15 cellular contexts compared by ENCODE assay signal in the genomic region with DNA sequence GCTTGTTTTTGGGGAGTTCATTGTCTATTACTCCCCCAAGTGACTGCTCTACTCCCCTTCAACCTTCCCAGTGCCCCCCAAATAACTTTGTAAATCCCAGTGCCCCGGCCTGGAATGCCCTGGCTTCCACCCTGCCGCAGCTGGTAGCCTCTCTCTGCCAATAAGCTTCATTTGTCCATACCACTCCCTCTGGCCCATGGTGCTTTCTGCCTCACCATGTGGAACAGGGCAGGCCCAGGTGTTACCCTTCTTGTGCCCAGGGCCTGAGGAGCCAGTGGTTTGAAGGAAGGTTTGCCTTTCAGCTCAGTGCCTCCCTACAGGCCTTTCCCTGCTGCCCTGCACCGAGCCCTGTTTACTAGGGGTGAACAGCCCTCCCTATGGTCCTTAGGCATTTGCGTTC.
"Had no signal": no experiment of that assay in that cellular context is flagged by ENCODE, and none has a peak within 500 bp of the region (broad histone marks: within the 10 kb centered on the region; RNA-seq: fewer than 3 reads in every experiment).

No MANE protein-coding gene starts in this region.

- FAIRE-seq: colon, endothelial cell of umbilical vein had no signal

- H3K4me3 ChIP-seq: neural progenitor cell, psoas muscle, thoracic aorta had no signal

- H3K4me2 ChIP-seq: neural progenitor cell had no signal

- ATAC-seq: left ventricle myocardium superior, sciatic nerve had no signal

- H2AFZ ChIP-seq: neural progenitor cell had no signal

- DNase-seq: activated CD4-positive, alpha-beta T cell treated with anti-CD3 and anti-CD28 coated beads, Interleukin-2, amount 50 U/mL, for 4 hours; activated CD4-positive, CD25-positive, alpha-beta regulatory T cell treated with anti-CD3 and anti-CD28 coated beads, Interleukin-2, amount 50 U/mL, for 72 hours; activated naive CD4-positive, alpha-beta T cell treated with anti-CD3 and anti-CD28 coated beads for 36 hours; activated T-cell treated with anti-CD3 and anti-CD28 coated beads, Interleukin-2, amount 50 U/mL, for 1 hour; foreskin fibroblast; hypothalamus; kidney glomerular epithelial cell; left ventricle myocardium superior; psoas muscle had no signal

- H3K9me3 ChIP-seq: psoas muscle had no signal

- H3K4me3 Mint-ChIP-seq: activated naive CD4-positive, alpha-beta T cell treated with anti-CD3 and anti-CD28 coated beads for 36 hours; neural progenitor cell had no signal

- H3K27me3 ChIP-seq: neural progenitor cell had no signal

- H3K4me1 ChIP-seq: psoas muscle had no signal

- H3K27ac ChIP-seq: neural progenitor cell, psoas muscle, thoracic aorta had no signal

- H3K9me3 Mint-ChIP-seq: activated T-helper 2 cell treated with anti-CD3 and anti-CD28 coated beads, Interferon-gamma antibody, Interleukin-2, Interleukin-4, amounts not matched to agents 10 μg/mL and 5 μg/mL and 100 μg/mL, durations not matched to agents 14 hours and 24 hours and 36 hours had no signal

- H3K27ac Mint-ChIP-seq: activated naive CD4-positive, alpha-beta T cell treated with anti-CD3 and anti-CD28 coated beads for 36 hours; activated T-helper 2 cell treated with anti-CD3 and anti-CD28 coated beads, Interferon-gamma antibody, Interleukin-2, Interleukin-4, amounts not matched to agents 10 μg/mL and 5 μg/mL and 100 μg/mL, durations not matched to agents 14 hours and 24 hours and 36 hours had no signal

- H3K9ac ChIP-seq: neural progenitor cell had no signal
